In the genomic region with DNA sequence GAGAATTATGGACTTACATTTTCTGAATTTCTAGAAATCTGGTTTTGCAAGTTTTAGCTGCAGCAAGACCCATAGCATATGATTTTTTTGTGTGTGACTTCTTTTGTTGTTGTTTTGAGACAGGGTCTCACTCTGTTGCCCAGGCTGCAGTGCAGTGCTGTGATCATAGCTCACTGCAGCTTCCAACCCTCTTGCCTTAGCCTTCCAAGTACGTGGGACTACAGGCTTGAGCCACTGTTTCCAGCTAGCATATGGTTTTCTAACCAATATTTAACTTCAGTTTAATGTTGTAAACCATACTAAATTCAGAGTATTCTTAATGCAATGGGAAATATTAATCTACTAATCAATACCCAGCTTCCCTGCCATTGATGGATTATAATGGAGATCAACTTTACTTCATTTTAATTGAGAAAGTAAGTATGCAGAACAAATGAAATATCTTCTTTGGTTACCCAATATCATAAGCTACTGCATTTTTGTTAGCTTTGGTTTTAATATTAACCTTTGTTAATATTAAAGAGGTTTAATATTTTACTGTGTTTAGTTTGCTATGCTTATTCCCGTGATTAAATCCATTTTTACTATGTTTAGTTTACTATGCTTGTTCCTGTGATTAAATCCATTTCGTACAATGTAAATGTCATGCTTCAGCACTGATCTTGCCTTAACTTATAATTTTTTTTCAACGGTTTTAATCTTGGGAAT, we compare ENCODE assay signal across 1 cellular context.
TF ChIP-seq lines count a peak whose summit lies in the region.

No MANE protein-coding gene starts in this region.

TF ChIP-seq in SK-N-SH, 30 proteins besides CTCF, POLR2A, EP300 and RAD21 (continued from another document):
- TF ChIP-seq, protein P1, sequence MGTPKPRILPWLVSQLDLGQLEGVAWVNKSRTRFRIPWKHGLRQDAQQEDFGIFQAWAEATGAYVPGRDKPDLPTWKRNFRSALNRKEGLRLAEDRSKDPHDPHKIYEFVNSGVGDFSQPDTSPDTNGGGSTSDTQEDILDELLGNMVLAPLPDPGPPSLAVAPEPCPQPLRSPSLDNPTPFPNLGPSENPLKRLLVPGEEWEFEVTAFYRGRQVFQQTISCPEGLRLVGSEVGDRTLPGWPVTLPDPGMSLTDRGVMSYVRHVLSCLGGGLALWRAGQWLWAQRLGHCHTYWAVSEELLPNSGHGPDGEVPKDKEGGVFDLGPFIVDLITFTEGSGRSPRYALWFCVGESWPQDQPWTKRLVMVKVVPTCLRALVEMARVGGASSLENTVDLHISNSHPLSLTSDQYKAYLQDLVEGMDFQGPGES (IDR thresholded peaks at IDR 0.05; ENCODE audit: low read depth, low read length), result no peak
- TF ChIP-seq MEF2A (IDR thresholded peaks at IDR 0.05; ENCODE audit: borderline replicate concordance, low read depth), result no peak
- no peak for TF ChIP-seq SMC3 (IDR thresholded peaks at IDR 0.05; ENCODE audit: low read depth, low read length)
- TF ChIP-seq USF2 (IDR thresholded peaks at IDR 0.05; ENCODE audit: borderline replicate concordance, low read depth, low read length), result no peak
